In genomic region chr2:177161741-177162440, GRCh38 we compare ENCODE assay signal across 8 cellular contexts. TPM values are rescaled to one million over a fixed set of nuclear protein-coding genes. Genes with fewer than 3 reads are reported as not detected.
A peak's percentile ranks its signal among the peaks of the same experiment; 100 is the strongest.
DNase-seq lines count a peak whose midpoint lies in the region; ATAC-seq, FAIRE-seq and TF ChIP-seq lines count a peak whose summit lies in the region.

No MANE protein-coding gene starts in this region.

- POLR2A ChIA-PET in endothelial cell of umbilical vein (lab: Charles Lee), result no interaction called here

- CTCF ChIA-PET in endothelial cell of umbilical vein (lab: Charles Lee), result interaction anchor here (0.6 to 5.9 kb wide), 11 partner anchors 13 to 1047 kb away, joined by 3 to 166 read pairs (median 4); partner anchors contain the start of gene HOXD9

- FAIRE-seq in GM18507 (lab: Jason Lieb, UNC), result peak; percentile 21
- peak; percentile 18 for FAIRE-seq in endothelial cell of umbilical vein (lab: Jason Lieb, UNC)

- no peaks in the 10 kb centered on the region for H3K36me3 ChIP-seq in OCI-LY3 (replicated peaks; ENCODE audit: low read depth, low read length)
- no peaks in the 10 kb centered on the region for H3K36me3 ChIP-seq in endothelial cell of umbilical vein (ENCODE audit: control insufficient read depth in 2 of 2, extremely low read depth in 1 of 2, insufficient read depth in 2 of 2, low read length in 2 of 2)
- no peaks in the 10 kb centered on the region for H3K36me3 ChIP-seq in prostate gland

- H3K9me1 ChIP-seq in endothelial cell of umbilical vein (replicated peaks; ENCODE audit: control insufficient read depth, extremely low read depth, insufficient read depth, low read length), result no peaks in the 10 kb centered on the region

- H4K20me1 ChIP-seq in OCI-LY3 (ENCODE audit: insufficient read depth, low read length), result no peaks in the 10 kb centered on the region
- no peaks in the 10 kb centered on the region for H4K20me1 ChIP-seq in endothelial cell of umbilical vein (replicated peaks; ENCODE audit: control insufficient read depth, extremely low read depth, insufficient read depth, low read length)

- peaks cover 6% of the 10 kb centered on the region; the same call in 1 of the 2 replicates for H3K27me3 ChIP-seq in OCI-LY3 (ENCODE audit: low read depth, low read length)
- H3K27me3 ChIP-seq in endothelial cell of umbilical vein (ENCODE audit: control insufficient read depth in 2 of 2, insufficient read depth in 2 of 2, low read length in 2 of 2), result no peaks in the 10 kb centered on the region
- no peaks in the 10 kb centered on the region for H3K27me3 ChIP-seq in prostate gland (replicated peaks; ENCODE audit: insufficient read depth)

- DNase-seq in GM18507 (ENCODE audit: extremely low spot score, insufficient read length, low read depth), result no peak
- peak; percentile 51 for DNase-seq in endothelial cell of umbilical vein (ENCODE audit: low read depth, low spot score)
- DNase-seq in prostate gland (ENCODE audit: low spot score), result no peak
- DNase-seq in occipital lobe (lab: John Stamatoyannopoulos, UW), result no peak
- no peak for DNase-seq in NCI-H345 treated with DMSO at 0.1 percent for 48 hours (lab: John Stamatoyannopoulos, UW; ENCODE audit: unreplicated experiment)

- peak overlapping the region; percentile 56 for H3K4me2 ChIP-seq in OCI-LY3 (ENCODE audit: low read length)
- peak overlapping the region; percentile 60 for H3K4me2 ChIP-seq in endothelial cell of umbilical vein (ENCODE audit: insufficient read depth, low read length)

- no peak for ATAC-seq in HG03108 (IDR thresholded peaks at IDR 0.05; ENCODE audit: unreplicated experiment)

- TF ChIP-seq CTCF in C4-2B (conservative IDR thresholded peaks at IDR 0.05), result peak; percentile 77
- TF ChIP-seq CTCF in OCI-LY3 (IDR thresholded peaks at IDR 0.05; ENCODE audit: low read depth, low read length), result peak; percentile 56
- peak; percentile 45 to 48 for TF ChIP-seq CTCF in endothelial cell of umbilical vein (IDR thresholded peaks at IDR 0.05; ENCODE audit: extremely low read depth in 1 of 2, insufficient read depth in 1 of 2, low read depth in 1 of 2, low read length in 2 of 2)
- TF ChIP-seq CTCF in prostate gland (IDR thresholded peaks at IDR 0.05), result peak in 3 of 4 experiments; percentile 31 to 39 (median 35)

- no peak for TF ChIP-seq POLR2A in endothelial cell of umbilical vein (IDR thresholded peaks at IDR 0.05; ENCODE audit: low read depth, low read length)
- TF ChIP-seq POLR2A in prostate gland (IDR thresholded peaks at IDR 0.05), result no peak

- H2AFZ ChIP-seq in OCI-LY3 (ENCODE audit: low read depth, low read length) (peak overlapping the region; percentile 81), endothelial cell of umbilical vein (ENCODE audit: low read depth, low read length) (peak overlapping the region; percentile 82)

- dilution Hi-C loops in endothelial cell of umbilical vein (cut with MboI; ENCODE audit: extremely low pct_ligation_motif_present, low sequenced_read_pairs), result loop anchor here (10.0 kb wide), 2 partner anchors 93 to 233 kb away; partner anchors contain the start of gene AGPS

- BruUV-seq in endothelial cell of umbilical vein (replicated peaks; lab: Mats Ljungman, UMichigan), result no TSS peak

- intact Hi-C loops in endothelial cell of umbilical vein (cut with micrococcal nuclease), result loop anchor here (1.0 to 10.0 kb wide), 2 partner anchors 393 to 1035 kb away; a partner anchor contains a TSS
- intact Hi-C loops in prostate gland (cut with DNase I), result loop anchor here (10.0 kb wide), 4 partner anchors 133 to 593 kb away; no protein-coding TSS in a partner anchor

- H3K4me3 ChIP-seq in OCI-LY3 (ENCODE audit: low read length) (peak overlapping the region; percentile 46), endothelial cell of umbilical vein (replicated peaks in 1 of 3; ENCODE audit: insufficient read depth in 1 of 3, low read depth in 1 of 3, low read length in 3 of 3) (no peak overlapping the region), prostate gland (no peak overlapping the region)

- H3K27ac ChIP-seq in C4-2B, result no peak overlapping the region
- no peak overlapping the region for H3K27ac ChIP-seq in OCI-LY3 (ENCODE audit: low read length)
- no peak overlapping the region for H3K27ac ChIP-seq in endothelial cell of umbilical vein (ENCODE audit: insufficient read depth, low read depth, low read length)
- no peak overlapping the region for H3K27ac ChIP-seq in prostate gland

- 42% methylated on average over 12 of the region's 12 CpGs for WGBS in prostate gland

- peak overlapping the region; percentile 28; the same call in 1 of the 2 replicates for H3K9ac ChIP-seq in OCI-LY3 (ENCODE audit: low read length)
- H3K9ac ChIP-seq in endothelial cell of umbilical vein (replicated peaks; ENCODE audit: extremely low read depth, insufficient read depth, low read length), result no peak overlapping the region

- no peaks in the 10 kb centered on the region for H3K9me3 ChIP-seq in OCI-LY3 (ENCODE audit: insufficient read depth, low read length)
- no peaks in the 10 kb centered on the region for H3K9me3 ChIP-seq in endothelial cell of umbilical vein (replicated peaks; ENCODE audit: control insufficient read depth, insufficient read depth, low read length)
- H3K9me3 ChIP-seq in prostate gland, result no peaks in the 10 kb centered on the region

- H3K79me2 ChIP-seq in OCI-LY3 (ENCODE audit: low read length) (no peaks in the 10 kb centered on the region), endothelial cell of umbilical vein (ENCODE audit: control insufficient read depth, insufficient read depth, low read length) (no peaks in the 10 kb centered on the region)

- H3K4me1 ChIP-seq in OCI-LY3 (ENCODE audit: low read length) (peaks cover 32% of the 10 kb centered on the region), endothelial cell of umbilical vein (ENCODE audit: control insufficient read depth, extremely low read depth, insufficient read depth, low read length) (peaks cover 31% of the 10 kb centered on the region), prostate gland (replicated peaks) (no peaks in the 10 kb centered on the region)

TF ChIP-seq in endothelial cell of umbilical vein, 7 proteins besides CTCF, POLR2A, EP300 and RAD21:
- no peak for TF ChIP-seq GATA2 (IDR thresholded peaks at IDR 0.05; ENCODE audit: insufficient read depth, insufficient read length, low read depth, low read length)
- no peak for TF ChIP-seq EZH2 (IDR thresholded peaks at IDR 0.05; ENCODE audit: borderline replicate concordance, low read depth, low read length, severe bottlenecking)
- TF ChIP-seq FOS (IDR thresholded peaks at IDR 0.05; ENCODE audit: borderline replicate concordance, insufficient read depth, low read length), result no peak
- no peak for TF ChIP-seq POLR2AphosphoS5 (IDR thresholded peaks at IDR 0.05; ENCODE audit: insufficient read depth, low read depth, low read length)
- TF ChIP-seq, protein P1, sequence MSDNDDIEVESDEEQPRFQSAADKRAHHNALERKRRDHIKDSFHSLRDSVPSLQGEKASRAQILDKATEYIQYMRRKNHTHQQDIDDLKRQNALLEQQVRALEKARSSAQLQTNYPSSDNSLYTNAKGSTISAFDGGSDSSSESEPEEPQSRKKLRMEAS (IDR thresholded peaks at IDR 0.05; ENCODE audit: insufficient read depth, insufficient read length), result no peak
- TF ChIP-seq MYC (IDR thresholded peaks at IDR 0.05; ENCODE audit: low read depth, low read length), result no peak
- no peak for TF ChIP-seq JUN (IDR thresholded peaks at IDR 0.05; ENCODE audit: borderline replicate concordance, insufficient read depth, insufficient read length, low read depth)

RNA-seq across cellular contexts. Expression of gene HNRNPA3, which starts 50.7 kb away (rescaled TPM):
- 316 and 322 TPM in 2 replicates for total RNA-seq in endothelial cell of umbilical vein
- polyA plus RNA-seq in endothelial cell of umbilical vein, result 28.0 and 57.5 TPM in 2 replicates
- polyA plus RNA-seq in endothelial cell of umbilical vein (2011; cell fraction: cytosol; rRNA removed), result 143 and 159 TPM in 2 replicates
- polyA plus RNA-seq in endothelial cell of umbilical vein (2011; cell fraction: nucleus; rRNA removed), result 136 and 204 TPM in 2 replicates
- 422 and 615 TPM in 2 replicates for polyA plus RNA-seq in endothelial cell of umbilical vein (2012)
- 35.6 and 37.0 TPM in 2 replicates for polyA minus RNA-seq in endothelial cell of umbilical vein
- polyA minus RNA-seq in endothelial cell of umbilical vein (2011; cell fraction: cytosol; rRNA and poly(A)+ RNA removed), result 18.1 TPM
- polyA minus RNA-seq in endothelial cell of umbilical vein (2011; cell fraction: nucleus; rRNA and poly(A)+ RNA removed), result 70.6 and 119 TPM in 2 replicates
- total RNA-seq in prostate gland, result 10 to 100 TPM; 56.5 to 57.0 TPM
- 81.6 TPM for total RNA-seq in occipital lobe
